Comparison of ENCODE assay signal across 17 cellular contexts in the genomic region with DNA sequence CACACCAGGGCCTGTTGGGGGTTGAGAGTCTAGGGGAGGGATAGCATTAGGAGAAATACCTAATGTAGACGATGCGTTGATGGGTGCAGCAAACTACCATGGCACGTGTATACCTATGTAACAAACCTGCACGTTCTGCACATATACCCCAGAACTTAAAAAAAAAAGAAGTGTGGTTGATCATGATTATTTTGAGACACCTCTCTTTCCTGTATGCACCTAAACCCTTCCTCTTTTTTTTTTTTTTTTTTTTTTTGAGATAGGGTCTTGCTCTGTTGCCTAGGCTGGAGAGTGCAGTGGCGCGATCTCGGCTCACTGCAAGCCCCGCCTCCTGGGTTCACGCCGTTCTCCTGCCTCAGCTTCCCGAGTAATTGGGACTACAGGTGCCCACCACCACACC. TPM values are rescaled to one million over a fixed set of nuclear protein-coding genes. Genes with fewer than 3 reads are reported as not detected.
"Had no signal": no experiment of that assay in that cellular context is flagged by ENCODE, and none has a peak within 500 bp of the region (broad histone marks: within the 10 kb centered on the region; RNA-seq: fewer than 3 reads in every experiment).

No MANE protein-coding gene starts in this region.

RNA-seq across cellular contexts. Expression of gene PLEKHG7, which starts 31.3 kb away (rescaled TPM):
- total RNA-seq: activated naive CD4-positive, alpha-beta T cell treated with anti-CD3 and anti-CD28 coated beads for 36 hours; activated naive CD4-positive, alpha-beta T cell treated with anti-CD3 and anti-CD28 coated beads, Interleukin-2, amount 50 U/mL, for 72 hours; activated naive CD8-positive, alpha-beta T cell treated with anti-CD3 and anti-CD28 coated beads for 36 hours; activated naive CD8-positive, alpha-beta T cell treated with anti-CD3 and anti-CD28 coated beads, Interleukin-2, amount 10 ng/mL, durations not matched to agents 7 days and 5 days; activated T-cell treated with anti-CD3 and anti-CD28 coated beads, Interleukin-2, amount 50 U/mL, for 4 hours; activated T-cell treated with anti-CD3 and anti-CD28 coated beads, Interleukin-2, amount 50 U/mL, for 72 hours; activated T-helper 1 cell treated with anti-CD3 and anti-CD28 coated beads, Interleukin-12 subunit alpha, Interleukin-12 subunit beta, Interleukin-2, Interleukin-4 antibody, amounts not matched to agents 30 ng/mL and 10 ng/mL and 1 ng/mL, durations not matched to agents 14 hours and 24 hours and 36 hours; activated T-helper 17 cell treated with anti-CD3 and anti-CD28 coated beads, Interleukin-2, amount 50 U/mL, for 72 hours; activated T-helper 2 cell treated with anti-CD3 and anti-CD28 coated beads, Interferon-gamma antibody, Interleukin-2, Interleukin-4, amounts not matched to agents 10 μg/mL and 5 μg/mL and 100 μg/mL, durations not matched to agents 14 hours and 24 hours and 36 hours; adrenal gland; aorta; ascending aorta; bronchial epithelial cell; cardiac muscle cell; cardiac septum; cerebellum; chondrocyte had no signal
- polyA plus RNA-seq: adrenal gland, aorta, cardiac muscle cell had no signal
